28 cellular contexts compared by ENCODE assay signal in genomic region chr20:61532736-61533135, GRCh38.
"Had no signal": no experiment of that assay in that cellular context is flagged by ENCODE, and none has a peak within 500 bp of the region (broad histone marks: within the 10 kb centered on the region; RNA-seq: fewer than 3 reads in every experiment).

No MANE protein-coding gene starts in this region.

- H3K4me1 ChIP-seq: colonic mucosa, esophagus squamous epithelium, gastrocnemius medialis, heart right ventricle, left lung, lower lobe of right lung had no signal

- H3K27ac ChIP-seq: colonic mucosa, epithelial cell of prostate, esophagus squamous epithelium, gastrocnemius medialis, heart right ventricle, left lung, lower lobe of right lung had no signal

- H3K27me3 Mint-ChIP-seq: dendritic cell treated with granulocyte-macrophage colony-stimulating factor and Interleukin-4, amounts not matched to agents 40 ng/mL and 50 ng/mL, for 4 days; naive B cell had no signal

- H3K9me3 ChIP-seq: colonic mucosa, esophagus squamous epithelium, gastrocnemius medialis, heart right ventricle, lower lobe of right lung, mucosa of descending colon had no signal

- ATAC-seq: effector memory CD8-positive, alpha-beta T cell; esophagus mucosa; gastrocnemius medialis; left cardiac atrium; left lung; left ventricle myocardium superior; lower lobe of right lung; mucosa of descending colon had no signal

- H3K27ac Mint-ChIP-seq: dendritic cell treated with granulocyte-macrophage colony-stimulating factor and Interleukin-4, amounts not matched to agents 40 ng/mL and 50 ng/mL, for 4 days; effector memory CD8-positive, alpha-beta T cell; endodermal cell; immature natural killer cell; mesothelial cell of epicardium; naive B cell had no signal

- H3K36me3 Mint-ChIP-seq: immature natural killer cell, mesothelial cell of epicardium, naive B cell had no signal

- H3K4me3 Mint-ChIP-seq: dendritic cell treated with granulocyte-macrophage colony-stimulating factor and Interleukin-4, amounts not matched to agents 40 ng/mL and 50 ng/mL, for 4 days; effector memory CD8-positive, alpha-beta T cell; endodermal cell; immature natural killer cell; mesothelial cell of epicardium; naive B cell had no signal

- H3K9me3 Mint-ChIP-seq: dendritic cell treated with granulocyte-macrophage colony-stimulating factor and Interleukin-4, amounts not matched to agents 40 ng/mL and 50 ng/mL, for 4 days; effector memory CD8-positive, alpha-beta T cell; endodermal cell; mesothelial cell of epicardium had no signal

- H3K4me1 Mint-ChIP-seq: endodermal cell, immature natural killer cell, mesothelial cell of epicardium, naive B cell had no signal

- H3K36me3 ChIP-seq: colonic mucosa, esophagus squamous epithelium, gastrocnemius medialis, heart right ventricle, left lung, lower lobe of right lung had no signal

- H3K4me3 ChIP-seq: colonic mucosa, esophagus squamous epithelium, gastrocnemius medialis, heart right ventricle, left lung, lower lobe of right lung, mucosa of descending colon had no signal

- DNase-seq: colonic mucosa; cortex of kidney; effector CD8-positive, alpha-beta T cell; effector memory CD8-positive, alpha-beta T cell; endodermal cell; erythroblast; esophagus squamous epithelium; foreskin fibroblast; foreskin melanocyte; gastrocnemius medialis; glutamatergic neuron; head of caudate nucleus; heart right ventricle; hippocampal formation; immature natural killer cell; islet precursor cell; left cardiac atrium; left lung; left ventricle myocardium superior; lower lobe of right lung; mesenchymal stem cell; naive B cell had no signal

- FAIRE-seq: endometrium had no signal
